Comparison of ENCODE assay signal across 1 cellular context in genomic region chr17:32349854-32350661, GRCh38.
TF ChIP-seq lines count a peak whose summit lies in the region.

TSS of gene ZNF207 (plus strand) at chr17:32350157. CDS start at chr17:32350286, 129 bp downstream.

TF ChIP-seq in HepG2, 621 proteins besides CTCF, POLR2A, EP300 and RAD21 (continued from another document and continues in another):
- TF ChIP-seq KIAA2018 (CRISPR knock-in tag; IDR thresholded peaks at IDR 0.05; ENCODE audit: borderline replicate concordance) = 0 out of 2 replicates have a peak, but pooled peaks have one; percentile 54
- TF ChIP-seq KDM5A (IDR thresholded peaks at IDR 0.05; ENCODE audit: borderline replicate concordance, low read length) = peak; percentile 73; the same call in 1 of the 2 replicates
- TF ChIP-seq ZNF766 (CRISPR knock-in tag; IDR thresholded peaks at IDR 0.05; ENCODE audit: borderline replicate concordance) = 0 out of 2 replicates have a peak, but pooled peaks have one; percentile 20
- no peak for TF ChIP-seq SNAPC5 (CRISPR knock-in tag; IDR thresholded peaks at IDR 0.05; ENCODE audit: borderline replicate concordance)
- TF ChIP-seq SUZ12 (IDR thresholded peaks at IDR 0.05; ENCODE audit: low read depth, low read length) = peak; percentile 46
- TF ChIP-seq HNRNPLL (IDR thresholded peaks at IDR 0.05; ENCODE audit: low read depth, low read length, poor library complexity, severe bottlenecking) = peak; percentile 40
- TF ChIP-seq ZNF546 (CRISPR knock-in tag; conservative IDR thresholded peaks at IDR 0.05) = no peak; the same call in 1 of the 2 replicates
- TF ChIP-seq ZNF20 (CRISPR knock-in tag; IDR thresholded peaks at IDR 0.05) = no peak
- TF ChIP-seq SP140L (CRISPR knock-in tag; IDR thresholded peaks at IDR 0.05; ENCODE audit: borderline replicate concordance) = no peak
- TF ChIP-seq SAP130 (CRISPR knock-in tag; IDR thresholded peaks at IDR 0.05; ENCODE audit: low read depth) = peak; percentile 93
- no peak for TF ChIP-seq SOX6 (IDR thresholded peaks at IDR 0.05)
- peak; percentile 35 for TF ChIP-seq SOX6 (CRISPR knock-in tag; IDR thresholded peaks at IDR 0.05)
- TF ChIP-seq ZNF430 (CRISPR knock-in tag; IDR thresholded peaks at IDR 0.05) = peak; percentile 84
- TF ChIP-seq DNMT3B (CRISPR knock-in tag; conservative IDR thresholded peaks at IDR 0.05) = no peak; the same call in 1 of the 2 replicates
- peak; percentile 94 for TF ChIP-seq ZNF441 (CRISPR knock-in tag; IDR thresholded peaks at IDR 0.05; ENCODE audit: borderline replicate concordance)
- TF ChIP-seq GMEB1 (CRISPR knock-in tag; IDR thresholded peaks at IDR 0.05; ENCODE audit: borderline replicate concordance) = peak; percentile 62
- TF ChIP-seq CCDC6 (CRISPR knock-in tag; IDR thresholded peaks at IDR 0.05) = no peak; the same call in 1 of the 2 replicates
- no peak for TF ChIP-seq ZUFSP (CRISPR knock-in tag; IDR thresholded peaks at IDR 0.05; ENCODE audit: borderline replicate concordance)
- no peak; the same call in none of the 2 replicates for TF ChIP-seq FOXA3 (CRISPR knock-in tag; IDR thresholded peaks at IDR 0.05)
- 0 out of 2 replicates have a peak, but pooled peaks have one; percentile 39 for TF ChIP-seq CREBL2 (CRISPR knock-in tag; IDR thresholded peaks at IDR 0.05; ENCODE audit: borderline replicate concordance)
- TF ChIP-seq ZNF597 (CRISPR knock-in tag; IDR thresholded peaks at IDR 0.05) = no peak
- TF ChIP-seq ZNF205 (CRISPR knock-in tag; IDR thresholded peaks at IDR 0.05) = no peak
- peak; percentile 81; the same call in 1 of the 2 replicates for TF ChIP-seq HOMEZ (CRISPR knock-in tag; IDR thresholded peaks at IDR 0.05; ENCODE audit: low read depth)
- TF ChIP-seq ZNF333 (CRISPR knock-in tag; IDR thresholded peaks at IDR 0.05; ENCODE audit: borderline replicate concordance) = 0 out of 2 replicates have a peak, but pooled peaks have one; percentile 40
- TF ChIP-seq SPEN (CRISPR knock-in tag; IDR thresholded peaks at IDR 0.05; ENCODE audit: low read depth) = peak; percentile 35
- TF ChIP-seq ZNF296 (CRISPR knock-in tag; conservative IDR thresholded peaks at IDR 0.05) = no peak
- TF ChIP-seq WIZ (CRISPR knock-in tag; IDR thresholded peaks at IDR 0.05) = no peak
- peak; percentile 72; the same call in 1 of the 2 replicates for TF ChIP-seq TEF (CRISPR knock-in tag; IDR thresholded peaks at IDR 0.05)
- TF ChIP-seq ZNF607 (CRISPR knock-in tag; IDR thresholded peaks at IDR 0.05; ENCODE audit: borderline replicate concordance) = 0 out of 2 replicates have a peak, but pooled peaks have one; percentile 28
- TF ChIP-seq ZBTB26 (CRISPR knock-in tag; IDR thresholded peaks at IDR 0.05; ENCODE audit: borderline replicate concordance) = no peak
- peak; percentile 88 for TF ChIP-seq ZMYM4 (CRISPR knock-in tag; IDR thresholded peaks at IDR 0.05)
- TF ChIP-seq IKZF4 (CRISPR knock-in tag; IDR thresholded peaks at IDR 0.05; ENCODE audit: borderline replicate concordance, low read depth, not compliant biosample characterization) = peak; percentile 90
- TF ChIP-seq MAF1 (CRISPR knock-in tag; IDR thresholded peaks at IDR 0.05; ENCODE audit: borderline replicate concordance) = 0 out of 2 replicates have a peak, but pooled peaks have one; percentile 48
- TF ChIP-seq SKI (IDR thresholded peaks at IDR 0.05; ENCODE audit: partially characterized antibody) = peak; percentile 38
- no peak for TF ChIP-seq TRAFD1 (CRISPR knock-in tag; IDR thresholded peaks at IDR 0.05; ENCODE audit: borderline replicate concordance)
- no peak; the same call in 1 of the 2 replicates for TF ChIP-seq ZNF34 (CRISPR knock-in tag; IDR thresholded peaks at IDR 0.05; ENCODE audit: borderline replicate concordance)
- TF ChIP-seq ZSCAN5A (CRISPR knock-in tag; IDR thresholded peaks at IDR 0.05; ENCODE audit: borderline replicate concordance) = no peak
- no peak for TF ChIP-seq ZNF775 (CRISPR knock-in tag; IDR thresholded peaks at IDR 0.05; ENCODE audit: borderline replicate concordance)
- no peak for TF ChIP-seq ZNF713 (CRISPR knock-in tag; IDR thresholded peaks at IDR 0.05)
- TF ChIP-seq FOXJ3 (CRISPR knock-in tag; IDR thresholded peaks at IDR 0.05; ENCODE audit: borderline replicate concordance) = 0 out of 2 replicates have a peak, but pooled peaks have one; percentile 37
